In genomic region chr14:100067971-100068959, GRCh38 we compare ENCODE assay signal across 1 cellular context.
TF ChIP-seq lines count a peak whose summit lies in the region.

No MANE protein-coding gene starts in this region.

TF ChIP-seq in K562, 482 proteins besides CTCF, POLR2A, EP300 and RAD21 (continued from another document and continues in another):
- TF ChIP-seq CHD7 (IDR thresholded peaks at IDR 0.05; ENCODE audit: low read depth, low read length) (no peak), GMEB1 (CRISPR knock-in tag; IDR thresholded peaks at IDR 0.05) (no peak), DEAF1 (CRISPR knock-in tag; IDR thresholded peaks at IDR 0.05) (no peak), HNRNPUL1 (IDR thresholded peaks at IDR 0.05; ENCODE audit: low read length) (no peak), BRD9 (IDR thresholded peaks at IDR 0.05; ENCODE audit: low read depth, partially characterized antibody) (no peak), ZNF133 (CRISPR knock-in tag; IDR thresholded peaks at IDR 0.05) (no peak), CBX8 (IDR thresholded peaks at IDR 0.05; ENCODE audit: borderline replicate concordance, extremely low read depth, low read depth, low read length, poor library complexity, severe bottlenecking) (no peak), ZNF408 (CRISPR knock-in tag; IDR thresholded peaks at IDR 0.05; ENCODE audit: low read depth) (no peak), AFF1 (IDR thresholded peaks at IDR 0.05; ENCODE audit: low read depth in 1 of 2, partially characterized antibody in 2 of 2) (peak in 1 of 2 experiments; percentile 21), ZBTB11 (CRISPR knock-in tag; IDR thresholded peaks at IDR 0.05) (peak in 1 of 3 experiments; percentile 62; a peak in 1 of 6 replicates), BACH1 (tag; IDR thresholded peaks at IDR 0.05) (peak; percentile 43; the same call in 1 of the 2 replicates), CHCHD3 (CRISPR knock-in tag; IDR thresholded peaks at IDR 0.05) (no peak), ZNF583 (CRISPR knock-in tag; IDR thresholded peaks at IDR 0.05) (no peak), STAT6 (CRISPR knock-in tag; IDR thresholded peaks at IDR 0.05) (no peak), ZNF699 (CRISPR knock-in tag; IDR thresholded peaks at IDR 0.05; ENCODE audit: insufficient replicate concordance) (no peak), JUND (IDR thresholded peaks at IDR 0.05; ENCODE audit: borderline replicate concordance, low read depth, low read length) (peak; percentile 96), JUND (tag; IDR thresholded peaks at IDR 0.05; ENCODE audit: borderline replicate concordance, low read depth, low read length) (peak; percentile 92; the same call in 2 of the 3 replicates), MCM5 (IDR thresholded peaks at IDR 0.05; ENCODE audit: low read depth) (no peak), RBM14 (IDR thresholded peaks at IDR 0.05; ENCODE audit: borderline replicate concordance, insufficient read depth, low read depth, low read length) (no peak), HDAC8 (tag; IDR thresholded peaks at IDR 0.05) (no peak), RBM22 (IDR thresholded peaks at IDR 0.05; ENCODE audit: low read depth, low read length, poor library complexity, severe bottlenecking) (no peak), ZNF224 (CRISPR knock-in tag; IDR thresholded peaks at IDR 0.05) (no peak), POLR2B (IDR thresholded peaks at IDR 0.05; ENCODE audit: low read depth, partially characterized antibody) (no peak), ZNF184 (CRISPR knock-in tag; IDR thresholded peaks at IDR 0.05) (no peak), GABPB1 (CRISPR knock-in tag; IDR thresholded peaks at IDR 0.05) (no peak), NCOA1 (IDR thresholded peaks at IDR 0.05; ENCODE audit: low read depth) (peak; percentile 45; the same call in 1 of the 2 replicates)
